Comparison of ENCODE assay signal across 33 cellular contexts in the genomic region with DNA sequence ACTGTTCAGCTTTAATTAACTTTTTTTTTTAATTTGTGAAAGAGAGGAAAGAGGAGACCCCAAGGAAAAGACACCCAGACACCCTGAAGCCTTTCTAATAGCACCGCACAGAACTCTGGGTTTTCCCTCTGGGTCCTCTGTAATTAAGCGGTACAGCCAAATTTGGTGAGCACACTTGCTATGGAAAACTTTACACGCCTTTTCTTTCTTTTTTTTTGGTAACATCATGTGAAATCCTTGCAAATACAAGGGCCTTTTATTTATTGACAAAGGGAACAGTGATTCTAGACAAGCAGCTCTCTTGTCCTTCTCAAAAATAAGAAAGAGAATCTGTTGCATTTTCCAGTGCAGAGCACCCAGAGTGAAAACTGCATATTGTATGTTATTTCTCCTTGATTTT. TPM values are rescaled to one million over a fixed set of nuclear protein-coding genes. Genes with fewer than 3 reads are reported as not detected.
DNase-seq lines count a peak whose midpoint lies in the region; ATAC-seq lines count a peak whose summit lies in the region.
"Had no signal": no experiment of that assay in that cellular context is flagged by ENCODE, and none has a peak within 500 bp of the region (broad histone marks: within the 10 kb centered on the region; RNA-seq: fewer than 3 reads in every experiment).

No MANE protein-coding gene starts in this region.

- no peak overlapping the region for H3K4me2 ChIP-seq in neuronal stem cell (ENCODE audit: insufficient read depth, low read length, poor library complexity, severe bottlenecking)

- H3K9me3 ChIP-seq in KOPT-K1 (ENCODE audit: insufficient read depth, low read length, poor library complexity, severe bottlenecking) (peaks cover 5% of the 10 kb centered on the region), neuronal stem cell (replicated peaks in 1 of 2; ENCODE audit: control insufficient read depth in 2 of 2, insufficient read depth in 1 of 2, low read depth in 1 of 2, low read length in 2 of 2) (peaks cover 0 to 2% of the 10 kb centered on the region in 2 donors)
- H3K9me3 ChIP-seq: ascending aorta, upper lobe of left lung had no signal

- H3K27me3 ChIP-seq in neuronal stem cell (ENCODE audit: control insufficient read depth in 3 of 3, insufficient read depth in 3 of 3, low read depth in 1 of 3, low read length in 3 of 3): peaks cover 0 to 2% (median 0%) of the 10 kb centered on the region in 3 experiments
- H3K27me3 ChIP-seq: ascending aorta, heart left ventricle, spleen, upper lobe of left lung had no signal

- ATAC-seq in GM18517 (IDR thresholded peaks at IDR 0.05; ENCODE audit: unreplicated experiment): no peak
- ATAC-seq: effector memory CD8-positive, alpha-beta T cell; Panc1 had no signal

- H3K27ac ChIP-seq in KOPT-K1 (ENCODE audit: low read depth, low read length, poor library complexity, severe bottlenecking) (peak overlapping the region; percentile 10), neuronal stem cell (replicated peaks; ENCODE audit: low read length) (no peak overlapping the region)
- H3K27ac ChIP-seq: ascending aorta, coronary artery, GM23248, parathyroid adenoma, WERI-Rb-1 had no signal

- H4K8ac ChIP-seq in neuronal stem cell (ENCODE audit: low read depth, low read length): no peak overlapping the region

- peak; percentile 88 for DNase-seq in foreskin melanocyte
- peak; percentile 80 for DNase-seq in midbrain (lab: John Stamatoyannopoulos, UW)
- peak; percentile 93 for DNase-seq in superior temporal gyrus (ENCODE audit: extremely low spot score)
- DNase-seq in NCI-H748 treated with DMSO at 0.1 percent for 48 hours (lab: John Stamatoyannopoulos, UW): no peak
- no peak for DNase-seq in neuronal stem cell (ENCODE audit: low spot score)
- DNase-seq: activated CD4-positive, alpha-beta T cell treated with anti-CD3 and anti-CD28 coated beads for 48 hours; activated gamma-delta T cell treated with Interleukin-2 at 50 U/mL for 16 hours; activated naive CD8-positive, alpha-beta T cell treated with anti-CD3 and anti-CD28 coated beads, Interleukin-2, amount 10 ng/mL, durations not matched to agents 7 days and 5 days; activated T-cell treated with anti-CD3 and anti-CD28 coated beads, Interleukin-2, amount 50 U/mL, for 24 hours; DND-41; effector memory CD8-positive, alpha-beta T cell; erythroblast; GM23248; heart left ventricle; left cardiac atrium; mammary epithelial cell; NCI-H2081 treated with DMSO at 0.1 percent for 48 hours; NCI-H226; NCI-H69; right cardiac atrium; SHP77; spleen; SW 1271; T-helper 9 cell; upper lobe of left lung; WERI-Rb-1 had no signal

- H2BK15ac ChIP-seq in neuronal stem cell (ENCODE audit: low read length): no peak overlapping the region

- H4K91ac ChIP-seq in neuronal stem cell (ENCODE audit: low read depth, low read length, poor library complexity): no peak overlapping the region

- no peak overlapping the region for H2BK5ac ChIP-seq in neuronal stem cell (ENCODE audit: low read length)

- H3K4me1 ChIP-seq in neuronal stem cell (ENCODE audit: control insufficient read depth in 2 of 2, insufficient read depth in 1 of 2, low read depth in 1 of 2, low read length in 2 of 2): no peaks in the 10 kb centered on the region
- H3K4me1 ChIP-seq: ascending aorta, parathyroid adenoma had no signal

- no peak overlapping the region for H3K23ac ChIP-seq in neuronal stem cell (ENCODE audit: low read depth, low read length, poor library complexity)

- no peak overlapping the region for H3K14ac ChIP-seq in neuronal stem cell (ENCODE audit: low read length)

- no peak overlapping the region for H3K4ac ChIP-seq in neuronal stem cell (ENCODE audit: low read length)

- no peak overlapping the region for H3K4me3 ChIP-seq in neuronal stem cell (ENCODE audit: low read length in 2 of 2)
- H3K4me3 ChIP-seq: ascending aorta, coronary artery, GM23248, heart left ventricle, spleen, upper lobe of left lung had no signal

- no CpG with 5 or more reads among the region's 3 CpGs for WGBS in neuronal stem cell (ENCODE audit: extremely low coverage in 2 of 2, insufficient read length in 2 of 2, insufficient replicate concordance in 1 of 2), 2 donors

- H3K9ac ChIP-seq in neuronal stem cell (ENCODE audit: low read depth, low read length, poor library complexity): no peak overlapping the region
- H3K9ac ChIP-seq: GM23248, parathyroid adenoma had no signal

- H2AFZ ChIP-seq in neuronal stem cell (ENCODE audit: low read length): no peak overlapping the region
- H2AFZ ChIP-seq: GM23248, parathyroid adenoma had no signal

- no peaks in the 10 kb centered on the region for H3K79me1 ChIP-seq in neuronal stem cell (ENCODE audit: low read depth, low read length)

- no peak overlapping the region for H2BK12ac ChIP-seq in neuronal stem cell (ENCODE audit: low read length)

- H3K36me3 ChIP-seq in KOPT-K1 (ENCODE audit: insufficient read depth, low read length) (no peaks in the 10 kb centered on the region), neuronal stem cell (replicated peaks in 1 of 2; ENCODE audit: control insufficient read depth in 2 of 2, insufficient read depth in 2 of 2, low read length in 2 of 2) (no peaks in the 10 kb centered on the region)
- H3K36me3 ChIP-seq: ascending aorta, heart left ventricle, spleen, upper lobe of left lung, WERI-Rb-1 had no signal

- H2AK5ac ChIP-seq in neuronal stem cell (ENCODE audit: low read depth, low read length): no peak overlapping the region

- no peak overlapping the region for H3K18ac ChIP-seq in neuronal stem cell (ENCODE audit: low read length)

- H2BK120ac ChIP-seq in neuronal stem cell (ENCODE audit: low read depth, low read length): no peak overlapping the region

RNA-seq across cellular contexts. Expression of a gene that starts 44.4 kb away (rescaled TPM):
- polyA plus RNA-seq in neuronal stem cell (2013, experiment 1 of 2): 0.22 TPM
- polyA plus RNA-seq in neuronal stem cell (2013, experiment 2 of 2): 0.15 TPM
- polyA plus RNA-seq: neural cell had no signal

Comparison
In these comparisons a context has a peak if more than half of its experiments do, and no peak if none do; other contexts are left out.
1. DNase-seq: peak in foreskin melanocyte (single experiment), midbrain (single experiment) and superior temporal gyrus (single experiment); none in NCI-H748 treated with DMSO at 0.1 percent for 48 hours (single experiment) and neuronal stem cell (single experiment).